In the genomic region with DNA sequence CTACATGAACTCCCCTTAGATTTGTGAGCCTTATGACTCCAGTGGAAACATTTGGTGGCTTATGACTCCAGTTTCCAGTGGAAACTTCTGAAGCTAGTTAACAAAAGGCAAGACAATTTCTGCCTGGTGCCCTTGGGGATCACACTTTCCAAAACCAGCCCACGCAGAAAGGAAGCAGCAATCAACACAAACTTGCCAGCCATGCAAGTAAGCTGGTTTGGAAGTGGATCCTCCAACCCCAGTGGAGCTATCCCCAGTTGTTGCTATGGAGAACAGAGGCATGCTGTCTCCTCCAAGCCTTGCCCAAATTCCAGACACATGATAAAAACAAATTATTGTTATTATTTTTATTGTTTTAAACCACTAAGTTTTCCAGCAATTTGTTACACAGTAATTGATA, we compare ENCODE assay signal across 22 cellular contexts.
DNase-seq lines count a peak whose midpoint lies in the region; ATAC-seq and TF ChIP-seq lines count a peak whose summit lies in the region.
"Had no signal": no experiment of that assay in that cellular context is flagged by ENCODE, and none has a peak within 500 bp of the region (broad histone marks: within the 10 kb centered on the region; RNA-seq: fewer than 3 reads in every experiment).

No MANE protein-coding gene starts in this region.

- ATAC-seq in Right ventricle myocardium inferior (peak; percentile 23), HG02571 (IDR thresholded peaks at IDR 0.05; ENCODE audit: unreplicated experiment) (no peak)
- ATAC-seq: SK-N-SH treated with all-trans-retinoic acid at 6 μM for 48 hours had no signal

- no peak for TF ChIP-seq CTCF in right atrium auricular region (IDR thresholded peaks at IDR 0.05)

- no peaks in the 10 kb centered on the region for H3K9me3 ChIP-seq in right atrium auricular region
- no peaks in the 10 kb centered on the region for H3K9me3 ChIP-seq in adipocyte (ENCODE audit: control insufficient read depth, low read length)

- DNase-seq in Right ventricle myocardium inferior (ENCODE audit: missing footprints) (no peak), right atrium auricular region (ENCODE audit: low spot score) (no peak), adipocyte (ENCODE audit: low read depth) (no peak), myocyte (ENCODE audit: low read depth) (peak; percentile 31), retina (no peak), dedifferentiated amniotic fluid mesenchymal stem cell (ENCODE audit: extremely low spot score) (no peak)
- DNase-seq in activated CD4-positive, alpha-beta T cell treated with anti-CD3 and anti-CD28 coated beads, Interleukin-2, amount 50 U/mL, for 1 hour, result no peak
- DNase-seq: DMS53; EL; GF-D8; KBM-7; NCI-H1092; NCI-H1436 treated with DMSO at 0.1 percent for 48 hours; NCI-H2029; NCI-H2227 treated with DMSO at 0.1 percent for 48 hours; NCI-H510A; NCI-H774; NK-92 treated with Interleukin-12 subunit alpha and Interleukin-12 subunit beta, amount 100 ng/mL, for 24 hours; SIG-M5 had no signal

- H3K27me3 ChIP-seq in right atrium auricular region (no peaks in the 10 kb centered on the region), adipocyte (replicated peaks; ENCODE audit: control insufficient read depth, insufficient read depth, low read length) (no peaks in the 10 kb centered on the region)

- no peak overlapping the region for H3K27ac ChIP-seq in right atrium auricular region
- H3K27ac ChIP-seq: RWPE1 had no signal

- H3K36me3 ChIP-seq in right atrium auricular region, result peaks cover 14% of the 10 kb centered on the region
- H3K36me3 ChIP-seq in adipocyte (ENCODE audit: control insufficient read depth, insufficient read depth, low read length, severe bottlenecking), result peaks cover 70% of the 10 kb centered on the region

- intact Hi-C loops in Right ventricle myocardium inferior (cut with DNase I), result no loop called here

- no peak overlapping the region for H3K9ac ChIP-seq in adipocyte (ENCODE audit: low read length)

- H3K4me1 ChIP-seq in right atrium auricular region (no peaks in the 10 kb centered on the region), adipocyte (ENCODE audit: control insufficient read depth, insufficient read depth, low read length) (peaks cover 13% of the 10 kb centered on the region)

- H3K4me3 ChIP-seq in right atrium auricular region (no peak overlapping the region), adipocyte (ENCODE audit: low read length) (peak overlapping the region; percentile 22)
